Comparison of ENCODE assay signal across 14 cellular contexts in genomic region chr2:235820571-235820970, GRCh38.
"Had no signal": no experiment of that assay in that cellular context is flagged by ENCODE, and none has a peak within 500 bp of the region (broad histone marks: within the 10 kb centered on the region; RNA-seq: fewer than 3 reads in every experiment).

No MANE protein-coding gene starts in this region.

- H3K4me3 ChIP-seq: esophagus squamous epithelium, skin epidermis, stomach had no signal

- DNase-seq: effector memory CD8-positive, alpha-beta T cell; esophagus squamous epithelium; foreskin keratinocyte; left colon; left ventricle myocardium superior; naive thymus-derived CD8-positive, alpha-beta T cell; stimulated activated CD4-positive, alpha-beta T cell treated with anti-CD3 and anti-CD28 coated beads, Interleukin-2, amount 100 ng/mL, for 24 hours; stimulated activated CD4-positive, alpha-beta T cell treated with anti-CD3 and anti-CD28 coated beads, Interleukin-4, amount 100 ng/mL, for 4 hours; stimulated activated naive B cell treated with anti-CD40 and anti-IgM and Interleukin-4, amounts not matched to agents 10 μg/mL and 1 μg/mL and 100 μg/mL, for 72 hours; stomach; trophoblast cell had no signal

- H3K27me3 ChIP-seq: esophagus squamous epithelium, foreskin keratinocyte, neutrophil, stomach had no signal

- H3K4me1 ChIP-seq: esophagus squamous epithelium, foreskin keratinocyte had no signal

- H3K36me3 ChIP-seq: neutrophil had no signal

- ATAC-seq: effector memory CD8-positive, alpha-beta T cell; foreskin keratinocyte; left colon; left ventricle myocardium superior; naive thymus-derived CD8-positive, alpha-beta T cell; sciatic nerve; stimulated activated naive B cell treated with anti-CD40 and anti-IgM and Interleukin-4, amounts not matched to agents 10 μg/mL and 1 μg/mL and 100 μg/mL, for 72 hours had no signal

- H3K9me3 ChIP-seq: esophagus squamous epithelium, neutrophil, stomach had no signal
